ENCODE assay signal across 1 cellular context in genomic region chr6:42229720-42230119, GRCh38.
TF ChIP-seq lines count a peak whose summit lies in the region.

No MANE protein-coding gene starts in this region.

TF ChIP-seq in GM12878, 131 proteins besides CTCF, POLR2A, EP300 and RAD21:
- TF ChIP-seq BCL11A (IDR thresholded peaks at IDR 0.05; ENCODE audit: low read depth, low read length) (no peak), SKIL (IDR thresholded peaks at IDR 0.05; ENCODE audit: low read depth, poor library complexity, severe bottlenecking) (peak; percentile 17), ZNF217 (IDR thresholded peaks at IDR 0.05) (no peak), ZBTB40 (IDR thresholded peaks at IDR 0.05; ENCODE audit: borderline replicate concordance) (peak; percentile 63; the same call in 1 of the 2 replicates)
